ENCODE assay signal across 8 cellular contexts in genomic region chr3:184562146-184562861, GRCh38. TPM values are rescaled to one million over a fixed set of nuclear protein-coding genes. Genes with fewer than 3 reads are reported as not detected.
DNase-seq lines count a peak whose midpoint lies in the region; ATAC-seq, FAIRE-seq and TF ChIP-seq lines count a peak whose summit lies in the region.

No MANE protein-coding gene starts in this region.

- CTCF ChIA-PET in endothelial cell of umbilical vein (lab: Charles Lee) = interaction anchor here (1.1 to 2.0 kb wide), 9 partner anchors 10 to 509 kb away, joined by 4 to 16 read pairs (median 10); no protein-coding TSS in a partner anchor

- H3K4me3 ChIP-seq in AG09309 (ENCODE audit: control insufficient read depth, low read depth, low read length) = peak overlapping the region; percentile 84
- H3K4me3 ChIP-seq in LNCaP clone FGC (ENCODE audit: low read depth, low read length) = peak overlapping the region; percentile 59
- no peak overlapping the region for H3K4me3 ChIP-seq in endothelial cell of umbilical vein (replicated peaks in 1 of 3; ENCODE audit: insufficient read depth in 1 of 3, low read depth in 1 of 3, low read length in 3 of 3)

- dilution Hi-C loops in endothelial cell of umbilical vein (cut with MboI; ENCODE audit: extremely low pct_ligation_motif_present, low sequenced_read_pairs) = no loop called here

- intact Hi-C loops in endothelial cell of umbilical vein (cut with micrococcal nuclease) = no loop called here

- no peaks in the 10 kb centered on the region for H3K36me3 ChIP-seq in endothelial cell of umbilical vein (ENCODE audit: control insufficient read depth in 2 of 2, extremely low read depth in 1 of 2, insufficient read depth in 2 of 2, low read length in 2 of 2)

- H3K79me2 ChIP-seq in endothelial cell of umbilical vein (ENCODE audit: control insufficient read depth, insufficient read depth, low read length) = no peaks in the 10 kb centered on the region

- peak overlapping the region; percentile 87 for H3K4me3 Mint-ChIP-seq in natural killer cell treated with Interleukin-12 subunit alpha and Interleukin-12 subunit beta and Interleukin-15 and Interleukin-18, amount 100 ng/mL, for 72 hours

- DNase-seq in AG09309 (ENCODE audit: low read depth) (no peak), LNCaP clone FGC (ENCODE audit: low read depth) (no peak), endothelial cell of umbilical vein (ENCODE audit: low read depth, low spot score) (no peak), SK-N-DZ (ENCODE audit: low spot score) (no peak), SKM-1 treated with dmso at 0.1 percent for 144 hours (lab: John Stamatoyannopoulos, UW; ENCODE audit: unreplicated experiment) (no peak), middle frontal gyrus (ENCODE audit: extremely low spot score, low spot score) (no peak)
- peak; percentile 49 for DNase-seq in natural killer cell treated with Interleukin-12 subunit alpha and Interleukin-12 subunit beta and Interleukin-15 and Interleukin-18, amount 100 ng/mL, for 72 hours (ENCODE audit: low spot score)

- no peaks in the 10 kb centered on the region for H3K9me3 ChIP-seq in endothelial cell of umbilical vein (replicated peaks; ENCODE audit: control insufficient read depth, insufficient read depth, low read length)

- BruUV-seq in endothelial cell of umbilical vein (replicated peaks; lab: Mats Ljungman, UMichigan) = no TSS peak

- no peaks in the 10 kb centered on the region for H3K36me3 Mint-ChIP-seq in natural killer cell treated with Interleukin-12 subunit alpha and Interleukin-12 subunit beta and Interleukin-15 and Interleukin-18, amount 100 ng/mL, for 72 hours

- H3K9me3 Mint-ChIP-seq in natural killer cell treated with Interleukin-12 subunit alpha and Interleukin-12 subunit beta and Interleukin-15 and Interleukin-18, amount 100 ng/mL, for 72 hours = no peaks in the 10 kb centered on the region

- no peak for TF ChIP-seq CTCF in AG09309 (IDR thresholded peaks at IDR 0.05; ENCODE audit: control insufficient read depth, insufficient read depth, low read depth, low read length, missing control alignments)
- no peak for TF ChIP-seq CTCF in LNCaP clone FGC (IDR thresholded peaks at IDR 0.05; ENCODE audit: control insufficient read depth, extremely low read depth, insufficient read depth)
- no peak for TF ChIP-seq CTCF in endothelial cell of umbilical vein (IDR thresholded peaks at IDR 0.05; ENCODE audit: extremely low read depth in 1 of 2, insufficient read depth in 1 of 2, low read depth in 1 of 2, low read length in 2 of 2)

- no peak overlapping the region for H3K27ac ChIP-seq in endothelial cell of umbilical vein (ENCODE audit: insufficient read depth, low read depth, low read length)

- no peak for TF ChIP-seq POLR2A in endothelial cell of umbilical vein (IDR thresholded peaks at IDR 0.05; ENCODE audit: low read depth, low read length)

- H3K9ac ChIP-seq in endothelial cell of umbilical vein (replicated peaks; ENCODE audit: extremely low read depth, insufficient read depth, low read length) = no peak overlapping the region

- no peak overlapping the region for H3K27ac Mint-ChIP-seq in natural killer cell treated with Interleukin-12 subunit alpha and Interleukin-12 subunit beta and Interleukin-15 and Interleukin-18, amount 100 ng/mL, for 72 hours

- ATAC-seq in natural killer cell treated with Interleukin-12 subunit alpha and Interleukin-12 subunit beta and Interleukin-15 and Interleukin-18, amount 100 ng/mL, for 72 hours = no peak
- no peak for ATAC-seq in GM21619 (IDR thresholded peaks at IDR 0.05; ENCODE audit: unreplicated experiment)

- H3K27me3 Mint-ChIP-seq in natural killer cell treated with Interleukin-12 subunit alpha and Interleukin-12 subunit beta and Interleukin-15 and Interleukin-18, amount 100 ng/mL, for 72 hours = peaks cover 44 to 46% of the 10 kb centered on the region in 2 donors

- no peak overlapping the region for H3K4me2 ChIP-seq in endothelial cell of umbilical vein (ENCODE audit: insufficient read depth, low read length)

- no peaks in the 10 kb centered on the region for H3K9me1 ChIP-seq in endothelial cell of umbilical vein (replicated peaks; ENCODE audit: control insufficient read depth, extremely low read depth, insufficient read depth, low read length)

- H3K4me1 Mint-ChIP-seq in natural killer cell treated with Interleukin-12 subunit alpha and Interleukin-12 subunit beta and Interleukin-15 and Interleukin-18, amount 100 ng/mL, for 72 hours (ENCODE audit: low read depth in 2 of 2) = peaks cover 11 to 17% of the 10 kb centered on the region in 2 donors

- POLR2A ChIA-PET in endothelial cell of umbilical vein (lab: Charles Lee) = no interaction called here

- no peaks in the 10 kb centered on the region for H4K20me1 ChIP-seq in endothelial cell of umbilical vein (replicated peaks; ENCODE audit: control insufficient read depth, extremely low read depth, insufficient read depth, low read length)

- peaks cover 39 to 48% of the 10 kb centered on the region in 2 experiments for H3K27me3 ChIP-seq in endothelial cell of umbilical vein (ENCODE audit: control insufficient read depth in 2 of 2, insufficient read depth in 2 of 2, low read length in 2 of 2)

- H2AFZ ChIP-seq in endothelial cell of umbilical vein (ENCODE audit: low read depth, low read length) = no peak overlapping the region

- peaks cover 4% of the 10 kb centered on the region for H3K4me1 ChIP-seq in endothelial cell of umbilical vein (ENCODE audit: control insufficient read depth, extremely low read depth, insufficient read depth, low read length)

- FAIRE-seq in endothelial cell of umbilical vein (lab: Jason Lieb, UNC) = no peak

TF ChIP-seq in endothelial cell of umbilical vein, 7 proteins besides CTCF, POLR2A, EP300 and RAD21:
- TF ChIP-seq POLR2AphosphoS5 (IDR thresholded peaks at IDR 0.05; ENCODE audit: insufficient read depth, low read depth, low read length) = no peak
- TF ChIP-seq GATA2 (IDR thresholded peaks at IDR 0.05; ENCODE audit: insufficient read depth, insufficient read length, low read depth, low read length) = no peak
- no peak for TF ChIP-seq MYC (IDR thresholded peaks at IDR 0.05; ENCODE audit: low read depth, low read length)
- TF ChIP-seq FOS (IDR thresholded peaks at IDR 0.05; ENCODE audit: borderline replicate concordance, insufficient read depth, low read length) = no peak
- peak; percentile 99 for TF ChIP-seq EZH2 (IDR thresholded peaks at IDR 0.05; ENCODE audit: borderline replicate concordance, low read depth, low read length, severe bottlenecking)

RNA-seq across cellular contexts. Expression of gene EPHB3, which starts 0.7 kb away (rescaled TPM):
- total RNA-seq in endothelial cell of umbilical vein = not detected in 2 replicates
- polyA plus RNA-seq in endothelial cell of umbilical vein = 0.01 TPM in 1 of 2 replicates, not detected in the other
- polyA plus RNA-seq in endothelial cell of umbilical vein (2011; cell fraction: cytosol; rRNA removed) = not detected in 2 replicates
- polyA plus RNA-seq in endothelial cell of umbilical vein (2011; cell fraction: nucleus; rRNA removed) = not detected in 2 replicates
- not detected in 2 replicates for polyA plus RNA-seq in endothelial cell of umbilical vein (2012)
- not detected in 2 replicates for polyA minus RNA-seq in endothelial cell of umbilical vein
- polyA minus RNA-seq in endothelial cell of umbilical vein (2011; cell fraction: cytosol; rRNA and poly(A)+ RNA removed) = not detected
- not detected in 2 replicates for polyA minus RNA-seq in endothelial cell of umbilical vein (2011; cell fraction: nucleus; rRNA and poly(A)+ RNA removed)
- not detected for total RNA-seq in natural killer cell treated with Interleukin-12 subunit alpha and Interleukin-12 subunit beta and Interleukin-15 and Interleukin-18, amount 100 ng/mL, for 72 hours
- polyA plus RNA-seq in SK-N-DZ (2014; cell fraction: cytosol; rRNA removed) = 12.5 and 12.6 TPM in 2 replicates
- polyA plus RNA-seq in SK-N-DZ (2014; cell fraction: nucleus; rRNA removed) = 13.3 and 15.7 TPM in 2 replicates

Comparison
In these comparisons a context has a peak if more than half of its experiments do, and no peak if none do; other contexts are left out.
1. H3K4me3 ChIP-seq: peak in AG09309 (single experiment) and LNCaP clone FGC (single experiment); none in endothelial cell of umbilical vein (0 of 3).